Comparison of ENCODE assay signal across 28 cellular contexts in the genomic region with DNA sequence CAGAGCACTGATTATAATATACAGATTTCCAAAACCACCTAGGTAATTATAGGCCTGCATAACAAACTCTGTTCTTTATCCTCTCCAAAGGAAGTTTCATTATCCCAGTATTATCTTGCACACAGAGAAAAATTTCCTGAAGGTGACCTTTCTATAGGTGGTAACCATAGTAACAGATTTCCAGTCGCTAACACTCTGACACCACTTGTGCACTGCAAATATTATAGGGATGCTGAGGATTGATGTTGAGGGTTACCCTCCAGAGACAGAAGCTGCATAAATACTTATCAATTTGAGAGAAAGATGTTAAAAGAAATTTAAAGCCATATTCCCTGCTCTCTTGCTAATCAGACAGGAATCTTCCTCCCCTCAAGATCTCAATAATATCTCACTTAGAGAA.
"Had no signal": no experiment of that assay in that cellular context is flagged by ENCODE, and none has a peak within 500 bp of the region (broad histone marks: within the 10 kb centered on the region; RNA-seq: fewer than 3 reads in every experiment).

No MANE protein-coding gene starts in this region.

- H3K27ac Mint-ChIP-seq: activated CD4-positive, alpha-beta memory T cell treated with anti-CD3 and anti-CD28 coated beads for 36 hours; activated CD4-positive, alpha-beta T cell treated with anti-CD3 and anti-CD28 coated beads, Interleukin-2, amount 10 ng/mL, durations not matched to agents 24 days and 14 days; activated T-cell treated with anti-CD3 and anti-CD28 coated beads, Interleukin-2, amount 50 U/mL, for 24 hours; immature natural killer cell; progenitor cell of endocrine pancreas had no signal

- H3K36me3 Mint-ChIP-seq: activated CD4-positive, alpha-beta memory T cell treated with anti-CD3 and anti-CD28 coated beads for 36 hours; immature natural killer cell had no signal

- H3K4me3 ChIP-seq: heart left ventricle, ovary, skin epidermis, thoracic aorta had no signal

- H3K9me3 ChIP-seq: heart left ventricle, ovary, thoracic aorta had no signal

- H3K9me3 Mint-ChIP-seq: activated CD4-positive, alpha-beta memory T cell treated with anti-CD3 and anti-CD28 coated beads for 36 hours; activated CD4-positive, alpha-beta T cell treated with anti-CD3 and anti-CD28 coated beads, Interleukin-2, amount 10 ng/mL, durations not matched to agents 24 days and 14 days; activated T-cell treated with anti-CD3 and anti-CD28 coated beads, Interleukin-2, amount 50 U/mL, for 24 hours had no signal

- H3K4me1 ChIP-seq: foreskin keratinocyte, heart left ventricle had no signal

- H3K27me3 Mint-ChIP-seq: activated CD4-positive, alpha-beta memory T cell treated with anti-CD3 and anti-CD28 coated beads for 36 hours; activated CD4-positive, alpha-beta T cell treated with anti-CD3 and anti-CD28 coated beads, Interleukin-2, amount 10 ng/mL, durations not matched to agents 24 days and 14 days; activated T-cell treated with anti-CD3 and anti-CD28 coated beads, Interleukin-2, amount 50 U/mL, for 24 hours; progenitor cell of endocrine pancreas had no signal

- H3K27ac ChIP-seq: foreskin keratinocyte, heart left ventricle, ovary, skin epidermis, thoracic aorta had no signal

- H3K4me1 Mint-ChIP-seq: activated CD4-positive, alpha-beta T cell treated with anti-CD3 and anti-CD28 coated beads, Interleukin-2, amount 10 ng/mL, durations not matched to agents 24 days and 14 days; immature natural killer cell had no signal

- H3K4me3 Mint-ChIP-seq: activated CD4-positive, alpha-beta memory T cell treated with anti-CD3 and anti-CD28 coated beads for 36 hours; activated CD4-positive, alpha-beta T cell treated with anti-CD3 and anti-CD28 coated beads, Interleukin-2, amount 10 ng/mL, durations not matched to agents 24 days and 14 days; activated T-cell treated with anti-CD3 and anti-CD28 coated beads, Interleukin-2, amount 50 U/mL, for 24 hours; immature natural killer cell; nephron had no signal

- ATAC-seq: esophagus mucosa; foreskin keratinocyte; heart left ventricle; left colon; sciatic nerve; stimulated activated naive CD8-positive, alpha-beta T cell treated with anti-CD3 and anti-CD28 coated beads, Interleukin-15, Interleukin-2, amounts not matched to agents 100 U/mL and 50 U/mL, for 24 hours had no signal

- DNase-seq: activated CD4-positive, alpha-beta memory T cell treated with anti-CD3 and anti-CD28 coated beads for 36 hours; activated CD4-positive, alpha-beta T cell treated with anti-CD3 and anti-CD28 coated beads, Interleukin-2, amount 10 ng/mL, durations not matched to agents 24 days and 14 days; activated CD4-positive, CD25-positive, alpha-beta regulatory T cell treated with anti-CD3 and anti-CD28 coated beads, Interleukin-2, amount 50 U/mL, for 72 hours; activated CD8-positive, alpha-beta memory T cell treated with anti-CD3 and anti-CD28 coated beads, Interleukin-2, amount 50 U/mL, for 48 hours; activated gamma-delta T cell treated with Interleukin-2 at 50 U/mL for 16 hours; activated naive CD4-positive, alpha-beta T cell treated with anti-CD3 and anti-CD28 coated beads, Interleukin-2, amount 50 U/mL, for 16 hours; activated T-cell treated with anti-CD3 and anti-CD28 coated beads, Interleukin-2, amount 50 U/mL, for 24 hours; amniotic stem cell; caudate nucleus; cortex of kidney; foreskin keratinocyte; heart left ventricle; hypothalamus; immature natural killer cell; kidney; left colon; mammary epithelial cell; ovary; stimulated activated CD4-positive, alpha-beta T cell treated with anti-CD3 and anti-CD28 coated beads, Interleukin-12 subunit alpha, Interleukin-12 subunit beta, amount 100 ng/mL, for 4 hours; stimulated activated CD4-positive, alpha-beta T cell treated with anti-CD3 and anti-CD28 coated beads, Interleukin-4, amount 100 ng/mL, for 1 hour; stimulated activated naive CD8-positive, alpha-beta T cell treated with anti-CD3 and anti-CD28 coated beads, Interleukin-15, Interleukin-2, amounts not matched to agents 100 U/mL and 50 U/mL, for 24 hours; trophoblast cell had no signal

- H3K27me3 ChIP-seq: foreskin keratinocyte, heart left ventricle, ovary had no signal

- H3K36me3 ChIP-seq: heart left ventricle, ovary, thoracic aorta had no signal
